Comparison of ENCODE assay signal across 10 cellular contexts in genomic region chr14:38042356-38042755, GRCh38.
A peak's percentile ranks its signal among the peaks of the same experiment; 100 is the strongest.
DNase-seq lines count a peak whose midpoint lies in the region; ATAC-seq and TF ChIP-seq lines count a peak whose summit lies in the region.
"Had no signal": no experiment of that assay in that cellular context is flagged by ENCODE, and none has a peak within 500 bp of the region (broad histone marks: within the 10 kb centered on the region; RNA-seq: fewer than 3 reads in every experiment).

No MANE protein-coding gene starts in this region.

- ATAC-seq in aorta (ENCODE audit: low FRiP score) (peak; percentile 78), GM18867 (IDR thresholded peaks at IDR 0.05; ENCODE audit: unreplicated experiment) (no peak)

- no peak overlapping the region for H3K4me3 ChIP-seq in HFF-Myc (replicated peaks; ENCODE audit: low read depth, low read length)
- no peak overlapping the region for H3K4me3 ChIP-seq in aorta (ENCODE audit: low read length in 2 of 2)
- H3K4me3 ChIP-seq: testis had no signal

- intact Hi-C loops in aorta (cut with DNase I): no loop called here

- no peaks in the 10 kb centered on the region for H3K4me1 ChIP-seq in aorta (ENCODE audit: control insufficient read depth in 1 of 2, insufficient read depth in 2 of 2, low read length in 2 of 2)
- H3K4me1 ChIP-seq: testis had no signal

- DNase-seq in HFF-Myc (ENCODE audit: extremely low read depth, low read depth) (peak; percentile 63), amniotic epithelial cell (ENCODE audit: low read depth) (peak; percentile 37), iPS-NIHi7 (ENCODE audit: extremely low spot score) (peak; percentile 27), aorta (peak in 1 of 2 donors; percentile 49), OCI-M1 (lab: John Stamatoyannopoulos, UW) (no peak), nucleus accumbens (lab: John Stamatoyannopoulos, UW) (no peak)
- DNase-seq: NCI-H446 treated with DMSO at 0.1 percent for 48 hours, SHP77, testis had no signal

- 5 to 14% methylated on average over 7 of the region's 7 CpGs for WGBS in aorta, 2 donors

- H3K27me3 ChIP-seq in aorta (ENCODE audit: control insufficient read depth in 1 of 2, insufficient read depth in 2 of 2, low read length in 1 of 2): no peaks in the 10 kb centered on the region
- H3K27me3 ChIP-seq: testis had no signal

- H3K36me3 ChIP-seq in aorta (ENCODE audit: control insufficient read depth in 1 of 2, insufficient read depth in 2 of 2, low read length in 1 of 2): no peaks in the 10 kb centered on the region

- no peaks in the 10 kb centered on the region for H3K9me3 ChIP-seq in aorta (ENCODE audit: control insufficient read depth, low read length)
- H3K9me3 ChIP-seq: testis had no signal

- H3K27ac ChIP-seq in aorta (ENCODE audit: low read depth in 1 of 2, low read length in 2 of 2): no peak overlapping the region
- H3K27ac ChIP-seq: testis had no signal

- TF ChIP-seq CTCF in HFF-Myc (IDR thresholded peaks at IDR 0.05; ENCODE audit: low read depth, low read length, missing control alignments): no peak

Comparison
In these comparisons a context has a peak if more than half of its experiments do, and no peak if none do; other contexts are left out.
1. DNase-seq: peak in HFF-Myc (single experiment), amniotic epithelial cell (single experiment) and iPS-NIHi7 (single experiment); none in OCI-M1 (single experiment) and nucleus accumbens (0 of 56).